1 cellular context compared by ENCODE assay signal in genomic region chr16:70664325-70665112, GRCh38.
A peak's percentile ranks its signal among the peaks of the same experiment; 100 is the strongest.
TF ChIP-seq lines count a peak whose summit lies in the region.

No MANE protein-coding gene starts in this region.

TF ChIP-seq in HepG2, 621 proteins besides CTCF, POLR2A, EP300 and RAD21:
- TF ChIP-seq, protein P1, sequence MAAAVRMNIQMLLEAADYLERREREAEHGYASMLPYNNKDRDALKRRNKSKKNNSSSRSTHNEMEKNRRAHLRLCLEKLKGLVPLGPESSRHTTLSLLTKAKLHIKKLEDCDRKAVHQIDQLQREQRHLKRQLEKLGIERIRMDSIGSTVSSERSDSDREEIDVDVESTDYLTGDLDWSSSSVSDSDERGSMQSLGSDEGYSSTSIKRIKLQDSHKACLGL (CRISPR knock-in tag; IDR thresholded peaks at IDR 0.05) = 0 out of 2 replicates have a peak, but pooled peaks have one; percentile 44
- TF ChIP-seq ZNF687 (CRISPR knock-in tag; IDR thresholded peaks at IDR 0.05) = peak; percentile 48
- TF ChIP-seq HNRNPUL1 (IDR thresholded peaks at IDR 0.05; ENCODE audit: low read depth, low read length) = no peak
- TF ChIP-seq ZFP82 (CRISPR knock-in tag; IDR thresholded peaks at IDR 0.05; ENCODE audit: borderline replicate concordance) = no peak
- TF ChIP-seq, protein P2, sequence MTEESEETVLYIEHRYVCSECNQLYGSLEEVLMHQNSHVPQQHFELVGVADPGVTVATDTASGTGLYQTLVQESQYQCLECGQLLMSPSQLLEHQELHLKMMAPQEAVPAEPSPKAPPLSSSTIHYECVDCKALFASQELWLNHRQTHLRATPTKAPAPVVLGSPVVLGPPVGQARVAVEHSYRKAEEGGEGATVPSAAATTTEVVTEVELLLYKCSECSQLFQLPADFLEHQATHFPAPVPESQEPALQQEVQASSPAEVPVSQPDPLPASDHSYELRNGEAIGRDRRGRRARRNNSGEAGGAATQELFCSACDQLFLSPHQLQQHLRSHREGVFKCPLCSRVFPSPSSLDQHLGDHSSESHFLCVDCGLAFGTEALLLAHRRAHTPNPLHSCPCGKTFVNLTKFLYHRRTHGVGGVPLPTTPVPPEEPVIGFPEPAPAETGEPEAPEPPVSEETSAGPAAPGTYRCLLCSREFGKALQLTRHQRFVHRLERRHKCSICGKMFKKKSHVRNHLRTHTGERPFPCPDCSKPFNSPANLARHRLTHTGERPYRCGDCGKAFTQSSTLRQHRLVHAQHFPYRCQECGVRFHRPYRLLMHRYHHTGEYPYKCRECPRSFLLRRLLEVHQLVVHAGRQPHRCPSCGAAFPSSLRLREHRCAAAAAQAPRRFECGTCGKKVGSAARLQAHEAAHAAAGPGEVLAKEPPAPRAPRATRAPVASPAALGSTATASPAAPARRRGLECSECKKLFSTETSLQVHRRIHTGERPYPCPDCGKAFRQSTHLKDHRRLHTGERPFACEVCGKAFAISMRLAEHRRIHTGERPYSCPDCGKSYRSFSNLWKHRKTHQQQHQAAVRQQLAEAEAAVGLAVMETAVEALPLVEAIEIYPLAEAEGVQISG (CRISPR knock-in tag; IDR thresholded peaks at IDR 0.05) = 0 out of 2 replicates have a peak, but pooled peaks have one; percentile 22
- TF ChIP-seq TAF1 (CRISPR knock-in tag; IDR thresholded peaks at IDR 0.05) = no peak
- 0 out of 2 replicates have a peak, but pooled peaks have one; percentile 38 for TF ChIP-seq ZNF333 (CRISPR knock-in tag; IDR thresholded peaks at IDR 0.05; ENCODE audit: borderline replicate concordance)
- TF ChIP-seq NONO (IDR thresholded peaks at IDR 0.05) = no peak
- peak; percentile 28; the same call in 1 of the 2 replicates for TF ChIP-seq NONO (CRISPR knock-in tag; conservative IDR thresholded peaks at IDR 0.05)
- peak; percentile 89 for TF ChIP-seq AGO2 (optimal IDR thresholded peaks at IDR 0.05; ENCODE audit: low read depth, low read length)
- no peak for TF ChIP-seq U2AF2 (IDR thresholded peaks at IDR 0.05; ENCODE audit: low read depth, low read length)
- peak; percentile 3; the same call in 1 of the 2 replicates for TF ChIP-seq HOXA3 (CRISPR knock-in tag; IDR thresholded peaks at IDR 0.05)
- peak; percentile 84 for TF ChIP-seq RBM22 (optimal IDR thresholded peaks at IDR 0.05; ENCODE audit: low read length)
- peak; percentile 17 for TF ChIP-seq DNMT1 (CRISPR knock-in tag; IDR thresholded peaks at IDR 0.05)
- TF ChIP-seq REPIN1 (CRISPR knock-in tag; IDR thresholded peaks at IDR 0.05; ENCODE audit: borderline replicate concordance, low read depth) = 0 out of 2 replicates have a peak, but pooled peaks have one; percentile 41
- TF ChIP-seq REST (IDR thresholded peaks at IDR 0.05; ENCODE audit: borderline replicate concordance in 1 of 2, low read depth in 1 of 2, low read length in 2 of 2) = peak; percentile 14 to 33; a peak in 2 of 4 replicates
- TF ChIP-seq RBFOX2 (IDR thresholded peaks at IDR 0.05; ENCODE audit: low read depth, low read length) = peak; percentile 83
- TF ChIP-seq, protein P3, sequence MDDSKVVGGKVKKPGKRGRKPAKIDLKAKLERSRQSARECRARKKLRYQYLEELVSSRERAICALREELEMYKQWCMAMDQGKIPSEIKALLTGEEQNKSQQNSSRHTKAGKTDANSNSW (CRISPR knock-in tag; IDR thresholded peaks at IDR 0.05; ENCODE audit: borderline replicate concordance) = no peak
- TF ChIP-seq POLR2G (IDR thresholded peaks at IDR 0.05; ENCODE audit: low read depth, low read length) = peak; percentile 62; the same call in 1 of the 2 replicates
- peak; percentile 57 for TF ChIP-seq ZBTB38 (CRISPR knock-in tag; IDR thresholded peaks at IDR 0.05)
- no peak for TF ChIP-seq HBP1 (CRISPR knock-in tag; IDR thresholded peaks at IDR 0.05; ENCODE audit: low read depth)
- TF ChIP-seq, protein P4, sequence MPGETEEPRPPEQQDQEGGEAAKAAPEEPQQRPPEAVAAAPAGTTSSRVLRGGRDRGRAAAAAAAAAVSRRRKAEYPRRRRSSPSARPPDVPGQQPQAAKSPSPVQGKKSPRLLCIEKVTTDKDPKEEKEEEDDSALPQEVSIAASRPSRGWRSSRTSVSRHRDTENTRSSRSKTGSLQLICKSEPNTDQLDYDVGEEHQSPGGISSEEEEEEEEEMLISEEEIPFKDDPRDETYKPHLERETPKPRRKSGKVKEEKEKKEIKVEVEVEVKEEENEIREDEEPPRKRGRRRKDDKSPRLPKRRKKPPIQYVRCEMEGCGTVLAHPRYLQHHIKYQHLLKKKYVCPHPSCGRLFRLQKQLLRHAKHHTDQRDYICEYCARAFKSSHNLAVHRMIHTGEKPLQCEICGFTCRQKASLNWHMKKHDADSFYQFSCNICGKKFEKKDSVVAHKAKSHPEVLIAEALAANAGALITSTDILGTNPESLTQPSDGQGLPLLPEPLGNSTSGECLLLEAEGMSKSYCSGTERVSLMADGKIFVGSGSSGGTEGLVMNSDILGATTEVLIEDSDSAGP (CRISPR knock-in tag; IDR thresholded peaks at IDR 0.05; ENCODE audit: borderline replicate concordance) = peak; percentile 13; the same call in 1 of the 2 replicates
- TF ChIP-seq, protein P5, sequence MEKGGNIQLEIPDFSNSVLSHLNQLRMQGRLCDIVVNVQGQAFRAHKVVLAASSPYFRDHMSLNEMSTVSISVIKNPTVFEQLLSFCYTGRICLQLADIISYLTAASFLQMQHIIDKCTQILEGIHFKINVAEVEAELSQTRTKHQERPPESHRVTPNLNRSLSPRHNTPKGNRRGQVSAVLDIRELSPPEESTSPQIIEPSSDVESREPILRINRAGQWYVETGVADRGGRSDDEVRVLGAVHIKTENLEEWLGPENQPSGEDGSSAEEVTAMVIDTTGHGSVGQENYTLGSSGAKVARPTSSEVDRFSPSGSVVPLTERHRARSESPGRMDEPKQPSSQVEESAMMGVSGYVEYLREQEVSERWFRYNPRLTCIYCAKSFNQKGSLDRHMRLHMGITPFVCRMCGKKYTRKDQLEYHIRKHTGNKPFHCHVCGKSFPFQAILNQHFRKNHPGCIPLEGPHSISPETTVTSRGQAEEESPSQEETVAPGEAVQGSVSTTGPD (CRISPR knock-in tag; IDR thresholded peaks at IDR 0.05) = no peak
- TF ChIP-seq ZBTB33 (CRISPR knock-in tag; IDR thresholded peaks at IDR 0.05) = peak; percentile 55; the same call in 1 of the 2 replicates
- TF ChIP-seq HNRNPLL (IDR thresholded peaks at IDR 0.05; ENCODE audit: low read depth, low read length, poor library complexity, severe bottlenecking) = peak; percentile 25
- TF ChIP-seq HNF1A (IDR thresholded peaks at IDR 0.05; ENCODE audit: low read depth) = no peak
- 0 out of 2 replicates have a peak, but pooled peaks have one; percentile 19 for TF ChIP-seq HNF1A (CRISPR knock-in tag; IDR thresholded peaks at IDR 0.05; ENCODE audit: borderline replicate concordance)
- peak; percentile 80 for TF ChIP-seq HNRNPL (IDR thresholded peaks at IDR 0.05; ENCODE audit: low read depth, low read length)
- no peak for TF ChIP-seq PAF1 (CRISPR knock-in tag; IDR thresholded peaks at IDR 0.05)
- 0 out of 2 replicates have a peak, but pooled peaks have one; percentile 29 for TF ChIP-seq NR0B2 (CRISPR knock-in tag; IDR thresholded peaks at IDR 0.05)
